ENCODE assay signal across 17 cellular contexts in the genomic region with DNA sequence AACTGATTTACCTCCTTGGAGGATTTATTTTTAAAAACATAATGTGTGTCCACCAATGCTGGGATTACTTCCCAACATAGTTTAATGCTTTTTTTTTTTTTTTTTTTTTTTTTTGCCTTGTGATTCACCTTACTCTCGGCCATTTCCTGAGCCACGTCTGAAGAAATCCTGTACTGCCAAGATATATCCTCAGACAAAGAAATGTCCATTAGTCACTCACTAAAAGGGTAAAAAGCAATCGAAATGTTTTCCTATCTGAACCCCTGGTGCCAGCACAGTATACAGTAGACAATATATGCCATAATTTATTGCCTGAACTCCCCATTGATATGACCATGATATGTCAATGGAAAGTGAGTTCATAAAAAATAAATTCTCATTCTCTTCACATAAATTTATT.
A peak's percentile ranks its signal among the peaks of the same experiment; 100 is the strongest.
DNase-seq lines count a peak whose midpoint lies in the region; ATAC-seq and TF ChIP-seq lines count a peak whose summit lies in the region.
"Had no signal": no experiment of that assay in that cellular context is flagged by ENCODE, and none has a peak within 500 bp of the region (broad histone marks: within the 10 kb centered on the region; RNA-seq: fewer than 3 reads in every experiment).

No MANE protein-coding gene starts in this region.

- CTCF ChIA-PET in mammary epithelial cell (lab: Charles Lee; ENCODE audit: low non-redundant PET) = no interaction called here
- CTCF ChIA-PET in WTC11 (lab: Charles Lee) = no interaction called here
- CTCF ChIA-PET in activated CD4-positive, alpha-beta memory T cell treated with anti-CD3 and anti-CD28 coated beads, Interleukin-2, amount 10 ng/mL, durations not matched to agents 7 days and 5 days (lab: Charles Lee) = no interaction called here

- DNase-seq in ACHN (peak; percentile 23), LHCN-M2 (ENCODE audit: low read depth) (peak; percentile 55), mammary epithelial cell (peak; percentile 74), kidney tubule cell (ENCODE audit: low spot score) (peak; percentile 48), WTC11 (ENCODE audit: low spot score) (no peak), NCI-H2196 (lab: John Stamatoyannopoulos, UW; ENCODE audit: unreplicated experiment) (no peak)
- DNase-seq in activated CD4-positive, alpha-beta memory T cell treated with anti-CD3 and anti-CD28 coated beads, Interleukin-2, amount 10 ng/mL, durations not matched to agents 7 days and 5 days = no peak
- DNase-seq: activated CD4-positive, alpha-beta T cell treated with anti-CD3 and anti-CD28 coated beads, Interleukin-2, amount 50 U/mL, for 48 hours; activated naive CD8-positive, alpha-beta T cell treated with anti-CD3 and anti-CD28 coated beads, Interleukin-2, amount 10 ng/mL, durations not matched to agents 7 days and 5 days; left ventricle myocardium superior; NCI-H187 treated with DMSO at 0.1 percent for 48 hours; NCI-H524; stimulated activated CD4-positive, alpha-beta T cell treated with anti-CD3 and anti-CD28 coated beads, Interleukin-12 subunit alpha, Interleukin-12 subunit beta, amount 100 ng/mL, for 4 hours; stimulated activated naive B cell treated with anti-CD40 and anti-IgM and Interleukin-4, amounts not matched to agents 10 μg/mL and 1 μg/mL and 100 μg/mL, for 72 hours had no signal

- peak overlapping the region; percentile 79 for H2AFZ ChIP-seq in mammary epithelial cell (ENCODE audit: low read depth, low read length)

- no peaks in the 10 kb centered on the region for H3K27me3 Mint-ChIP-seq in WTC11 (ENCODE audit: low read depth)
- H3K27me3 Mint-ChIP-seq in activated CD4-positive, alpha-beta memory T cell treated with anti-CD3 and anti-CD28 coated beads, Interleukin-2, amount 10 ng/mL, durations not matched to agents 7 days and 5 days = no peaks in the 10 kb centered on the region
- H3K27me3 Mint-ChIP-seq: stimulated activated naive B cell treated with anti-CD40 and anti-IgM and Interleukin-4, amounts not matched to agents 10 μg/mL and 1 μg/mL and 100 μg/mL, for 72 hours had no signal

- intact Hi-C loops in mammary epithelial cell (cut with micrococcal nuclease) = no loop called here

- no peaks in the 10 kb centered on the region for H3K79me2 ChIP-seq in mammary epithelial cell (ENCODE audit: insufficient read depth, low read length)

- H3K4me3 ChIP-seq in mammary epithelial cell (replicated peaks in 1 of 3; ENCODE audit: insufficient read depth in 1 of 3, low read depth in 2 of 3, low read length in 3 of 3) = no peak overlapping the region
- H3K4me3 ChIP-seq: HAP-1 had no signal

- H3K4me1 ChIP-seq in mammary epithelial cell (ENCODE audit: insufficient read depth, low read length) = peaks cover 31% of the 10 kb centered on the region

- dilution Hi-C loops in mammary epithelial cell (cut with HindIII; ENCODE audit: low sequenced_read_pairs) = no loop called here

- no peak overlapping the region for H3K9ac ChIP-seq in mammary epithelial cell (ENCODE audit: insufficient read depth, low read length)

- H3K4me3 Mint-ChIP-seq in WTC11 = no peak overlapping the region
- H3K4me3 Mint-ChIP-seq in activated CD4-positive, alpha-beta memory T cell treated with anti-CD3 and anti-CD28 coated beads, Interleukin-2, amount 10 ng/mL, durations not matched to agents 7 days and 5 days = no peak overlapping the region
- H3K4me3 Mint-ChIP-seq: activated naive CD8-positive, alpha-beta T cell treated with anti-CD3 and anti-CD28 coated beads, Interleukin-2, amount 10 ng/mL, durations not matched to agents 7 days and 5 days; stimulated activated naive B cell treated with anti-CD40 and anti-IgM and Interleukin-4, amounts not matched to agents 10 μg/mL and 1 μg/mL and 100 μg/mL, for 72 hours; type B pancreatic cell had no signal

- TF ChIP-seq CTCF in mammary epithelial cell (conservative IDR thresholded peaks at IDR 0.05 in 1 of 2, IDR thresholded peaks at IDR 0.05 in 1 of 2; ENCODE audit: extremely low read depth in 1 of 2, insufficient read depth in 1 of 2, low read depth in 1 of 2, low read length in 2 of 2) (no peak), WTC11 (IDR thresholded peaks at IDR 0.05) (no peak)

- POLR2A ChIA-PET in WTC11 (lab: Charles Lee) = no interaction called here
- POLR2A ChIA-PET in activated CD4-positive, alpha-beta memory T cell treated with anti-CD3 and anti-CD28 coated beads, Interleukin-2, amount 10 ng/mL, durations not matched to agents 7 days and 5 days (lab: Charles Lee) = no interaction called here

- peak overlapping the region; percentile 44 for H3K27ac ChIP-seq in mammary epithelial cell (ENCODE audit: insufficient read depth, low read depth, low read length)

- H3K4me2 ChIP-seq in mammary epithelial cell (ENCODE audit: insufficient read depth, low read depth, low read length) = no peak overlapping the region

- H3K9me3 ChIP-seq in mammary epithelial cell (replicated peaks; ENCODE audit: insufficient read depth, low read length) = no peaks in the 10 kb centered on the region
- H3K9me3 ChIP-seq: HAP-1 had no signal

- H3K4me1 Mint-ChIP-seq in WTC11 = peaks cover 47% of the 10 kb centered on the region
- H3K4me1 Mint-ChIP-seq in activated CD4-positive, alpha-beta memory T cell treated with anti-CD3 and anti-CD28 coated beads, Interleukin-2, amount 10 ng/mL, durations not matched to agents 7 days and 5 days = no peaks in the 10 kb centered on the region
- H3K4me1 Mint-ChIP-seq: activated naive CD8-positive, alpha-beta T cell treated with anti-CD3 and anti-CD28 coated beads, Interleukin-2, amount 10 ng/mL, durations not matched to agents 7 days and 5 days; stimulated activated naive B cell treated with anti-CD40 and anti-IgM and Interleukin-4, amounts not matched to agents 10 μg/mL and 1 μg/mL and 100 μg/mL, for 72 hours had no signal

- H3K27ac Mint-ChIP-seq in WTC11 = no peak overlapping the region; the same call in 1 of the 2 replicates
- H3K27ac Mint-ChIP-seq in activated CD4-positive, alpha-beta memory T cell treated with anti-CD3 and anti-CD28 coated beads, Interleukin-2, amount 10 ng/mL, durations not matched to agents 7 days and 5 days = no peak overlapping the region
- H3K27ac Mint-ChIP-seq: activated naive CD8-positive, alpha-beta T cell treated with anti-CD3 and anti-CD28 coated beads, Interleukin-2, amount 10 ng/mL, durations not matched to agents 7 days and 5 days; stimulated activated naive B cell treated with anti-CD40 and anti-IgM and Interleukin-4, amounts not matched to agents 10 μg/mL and 1 μg/mL and 100 μg/mL, for 72 hours; type B pancreatic cell had no signal

- H3K36me3 Mint-ChIP-seq in WTC11 = no peaks in the 10 kb centered on the region
- H3K36me3 Mint-ChIP-seq in activated CD4-positive, alpha-beta memory T cell treated with anti-CD3 and anti-CD28 coated beads, Interleukin-2, amount 10 ng/mL, durations not matched to agents 7 days and 5 days (ENCODE audit: low read depth) = no peaks in the 10 kb centered on the region
- H3K36me3 Mint-ChIP-seq: activated naive CD8-positive, alpha-beta T cell treated with anti-CD3 and anti-CD28 coated beads, Interleukin-2, amount 10 ng/mL, durations not matched to agents 7 days and 5 days; stimulated activated naive B cell treated with anti-CD40 and anti-IgM and Interleukin-4, amounts not matched to agents 10 μg/mL and 1 μg/mL and 100 μg/mL, for 72 hours had no signal

- H3K9me3 Mint-ChIP-seq in WTC11 = no peaks in the 10 kb centered on the region
- H3K9me3 Mint-ChIP-seq in activated CD4-positive, alpha-beta memory T cell treated with anti-CD3 and anti-CD28 coated beads, Interleukin-2, amount 10 ng/mL, durations not matched to agents 7 days and 5 days = peaks cover 6% of the 10 kb centered on the region
- H3K9me3 Mint-ChIP-seq: activated naive CD8-positive, alpha-beta T cell treated with anti-CD3 and anti-CD28 coated beads, Interleukin-2, amount 10 ng/mL, durations not matched to agents 7 days and 5 days had no signal

- no TSS peak for BruUV-seq in mammary epithelial cell (replicated peaks; lab: Mats Ljungman, UMichigan)

- WGBS in mammary epithelial cell (ENCODE audit: low coverage, missing lambda C conversion rate) = 0% methylated on average over 3 of the region's 3 CpGs

- H4K20me1 ChIP-seq in mammary epithelial cell (ENCODE audit: insufficient read depth, low read length) = no peaks in the 10 kb centered on the region

- no peaks in the 10 kb centered on the region for H3K36me3 ChIP-seq in mammary epithelial cell (ENCODE audit: insufficient read depth, low read length)
- H3K36me3 ChIP-seq: HAP-1 had no signal

- in situ Hi-C loops in ACHN (cut with HindIII; ENCODE audit: low pct_ligation_motif_present, low pct_unique_long_range_greater_than_20kb, low sequenced_read_pairs) = no loop called here
- in situ Hi-C loops in mammary epithelial cell (cut with MboI; ENCODE audit: low sequenced_read_pairs in 2 of 2) = no loop called here

- ATAC-seq in WTC11 = no peak
- no peak for ATAC-seq in HG02571 (IDR thresholded peaks at IDR 0.05; ENCODE audit: unreplicated experiment)
- ATAC-seq: left ventricle myocardium superior; stimulated activated naive B cell treated with anti-CD40 and anti-IgM and Interleukin-4, amounts not matched to agents 10 μg/mL and 1 μg/mL and 100 μg/mL, for 72 hours had no signal

- no peaks in the 10 kb centered on the region for H3K27me3 ChIP-seq in mammary epithelial cell (ENCODE audit: insufficient read depth, low read length)

TF ChIP-seq in WTC11, 78 proteins besides CTCF, POLR2A, EP300 and RAD21 (continues in another document):
- TF ChIP-seq, protein P1, sequence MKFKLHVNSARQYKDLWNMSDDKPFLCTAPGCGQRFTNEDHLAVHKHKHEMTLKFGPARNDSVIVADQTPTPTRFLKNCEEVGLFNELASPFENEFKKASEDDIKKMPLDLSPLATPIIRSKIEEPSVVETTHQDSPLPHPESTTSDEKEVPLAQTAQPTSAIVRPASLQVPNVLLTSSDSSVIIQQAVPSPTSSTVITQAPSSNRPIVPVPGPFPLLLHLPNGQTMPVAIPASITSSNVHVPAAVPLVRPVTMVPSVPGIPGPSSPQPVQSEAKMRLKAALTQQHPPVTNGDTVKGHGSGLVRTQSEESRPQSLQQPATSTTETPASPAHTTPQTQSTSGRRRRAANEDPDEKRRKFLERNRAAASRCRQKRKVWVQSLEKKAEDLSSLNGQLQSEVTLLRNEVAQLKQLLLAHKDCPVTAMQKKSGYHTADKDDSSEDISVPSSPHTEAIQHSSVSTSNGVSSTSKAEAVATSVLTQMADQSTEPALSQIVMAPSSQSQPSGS (CRISPR knock-in tag; IDR thresholded peaks at IDR 0.05; ENCODE audit: borderline replicate concordance, low read depth) = no peak
- TF ChIP-seq CREB1 (CRISPR knock-in tag; IDR thresholded peaks at IDR 0.05) (no peak), ZNF317 (CRISPR knock-in tag; IDR thresholded peaks at IDR 0.05; ENCODE audit: borderline replicate concordance, low read depth) (no peak), PRRX2 (CRISPR knock-in tag; IDR thresholded peaks at IDR 0.05) (no peak), SOX15 (CRISPR knock-in tag; IDR thresholded peaks at IDR 0.05) (no peak), JUN (CRISPR knock-in tag; IDR thresholded peaks at IDR 0.05) (no peak), SMAD3 (CRISPR knock-in tag; IDR thresholded peaks at IDR 0.05; ENCODE audit: borderline replicate concordance) (no peak), HMGA2 (CRISPR knock-in tag; IDR thresholded peaks at IDR 0.05) (no peak), ELF4 (CRISPR knock-in tag; IDR thresholded peaks at IDR 0.05; ENCODE audit: low read depth) (no peak), ZBTB21 (CRISPR knock-in tag; IDR thresholded peaks at IDR 0.05; ENCODE audit: borderline replicate concordance) (no peak)

Comparison
In these comparisons a context has a peak if more than half of its experiments do, and no peak if none do; other contexts are left out.
1. DNase-seq: peak in ACHN (single experiment), LHCN-M2 (single experiment), mammary epithelial cell (single experiment) and kidney tubule cell (single experiment); none in WTC11 (single experiment), activated CD4-positive, alpha-beta memory T cell treated with anti-CD3 and anti-CD28 coated beads, Interleukin-2, amount 10 ng/mL, durations not matched to agents 7 days and 5 days (single experiment) and NCI-H2196 (single experiment).